Comparison of ENCODE assay signal across 21 cellular contexts in genomic region chr6:139427199-139427598, GRCh38.
"Had no signal": no experiment of that assay in that cellular context is flagged by ENCODE, and none has a peak within 500 bp of the region (broad histone marks: within the 10 kb centered on the region; RNA-seq: fewer than 3 reads in every experiment).

No MANE protein-coding gene starts in this region.

- H3K4me2 ChIP-seq: SK-N-SH had no signal

- H3K27me3 ChIP-seq: MG63 had no signal

- H3K27ac ChIP-seq: RWPE1 had no signal

- H3K4me3 ChIP-seq: MG63 had no signal

- ATAC-seq: Panc1, PC-3 had no signal

- H3K36me3 ChIP-seq: MG63 had no signal

- DNase-seq: Karpas-422; KG1; MG63; NCI-H1092; NCI-H1436; NCI-H187; NCI-H2029; NCI-H2081 treated with DMSO at 0.1 percent for 48 hours; NCI-H2171; NCI-H226; NCI-H446; NCI-H510A; NCI-H524 treated with DMSO at 0.1 percent for 48 hours; NCI-H69; NCI-H774; NK-92 treated with Interleukin-12 subunit alpha and Interleukin-12 subunit beta, amount 100 ng/mL, for 24 hours; PC-3; SHP77; SK-N-SH had no signal

- H3K9ac ChIP-seq: SK-N-SH had no signal

- H3K9me3 ChIP-seq: MG63, SK-N-SH had no signal
